ENCODE assay signal across 16 cellular contexts in the genomic region with DNA sequence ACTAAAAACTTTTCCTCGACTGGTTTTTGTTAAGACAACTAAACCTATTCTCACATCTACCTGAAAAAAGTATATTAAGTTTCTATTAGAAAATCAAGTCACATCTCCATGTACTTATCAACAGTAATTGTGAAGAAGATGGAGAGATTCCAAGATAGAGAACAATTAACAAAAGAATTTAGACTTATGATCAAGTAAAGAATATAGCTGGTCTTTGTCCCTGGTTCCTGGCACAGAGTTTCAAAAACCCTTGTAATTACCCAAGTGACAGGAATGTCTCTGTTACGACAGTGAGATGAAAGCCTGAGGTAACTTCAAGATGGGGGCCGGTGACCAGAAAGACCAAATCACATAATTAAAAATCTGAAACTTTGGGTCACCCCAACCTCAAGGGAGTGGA.
A peak's percentile ranks its signal among the peaks of the same experiment; 100 is the strongest.
DNase-seq lines count a peak whose midpoint lies in the region; ATAC-seq and TF ChIP-seq lines count a peak whose summit lies in the region.
"Had no signal": no experiment of that assay in that cellular context is flagged by ENCODE, and none has a peak within 500 bp of the region (broad histone marks: within the 10 kb centered on the region; RNA-seq: fewer than 3 reads in every experiment).

No MANE protein-coding gene starts in this region.

- H3K4me3 ChIP-seq in endodermal cell (ENCODE audit: low read length), result peak overlapping the region; percentile 13
- H3K4me3 ChIP-seq: A549, GM12878, HAP-1 had no signal

- no peak for ATAC-seq in GM21381 (IDR thresholded peaks at IDR 0.05; ENCODE audit: unreplicated experiment)
- no peak for ATAC-seq in GM21576 (IDR thresholded peaks at IDR 0.05; ENCODE audit: unreplicated experiment)
- ATAC-seq: A549, GM12878, HepG2 had no signal

- no peak overlapping the region for H3K9ac ChIP-seq in endodermal cell (ENCODE audit: extremely low read depth, low read length, poor library complexity, severe bottlenecking)

- no peaks in the 10 kb centered on the region for H3K27me3 Mint-ChIP-seq in endodermal cell (ENCODE audit: insufficient read depth)
- H3K27me3 Mint-ChIP-seq: CD4-positive, alpha-beta memory T cell had no signal

- DNase-seq in SK-MEL-5 (ENCODE audit: low read depth, low spot score) (peak; percentile 23), endodermal cell (no peak), midbrain (lab: John Stamatoyannopoulos, UW) (peak; percentile 29), NCI-H446 (lab: John Stamatoyannopoulos, UW) (no peak)
- DNase-seq in central memory CD4-positive, alpha-beta T cell, result no peak
- DNase-seq: BE2C; CD4-positive, alpha-beta memory T cell; DMS79 had no signal

- H3K4me3 Mint-ChIP-seq in endodermal cell, result no peak overlapping the region
- H3K4me3 Mint-ChIP-seq: CD4-positive, alpha-beta memory T cell had no signal

- no peak overlapping the region for H3K27ac Mint-ChIP-seq in endodermal cell

- WGBS in endodermal cell (ENCODE audit: insufficient coverage in 1 of 2, insufficient read length in 1 of 2), 2 experiments, result 83 to 97% methylated on average over 1 to 2 of the region's 3 CpGs

- no peak for TF ChIP-seq CTCF in endodermal cell (conservative IDR thresholded peaks at IDR 0.05)

- peaks cover 26% of the 10 kb centered on the region for H3K36me3 ChIP-seq in endodermal cell (ENCODE audit: control insufficient read depth, insufficient read depth, low read length)
- H3K36me3 ChIP-seq: HAP-1 had no signal

- H3K36me3 Mint-ChIP-seq in endodermal cell (ENCODE audit: low read depth), result peaks cover 51% of the 10 kb centered on the region

- no peaks in the 10 kb centered on the region for H3K4me1 ChIP-seq in endodermal cell (ENCODE audit: control insufficient read depth, insufficient read depth, low read length)
- H3K4me1 ChIP-seq: HAP-1 had no signal

- no peaks in the 10 kb centered on the region for H3K27me3 ChIP-seq in endodermal cell (ENCODE audit: control insufficient read depth, insufficient read depth, low read length, poor library complexity, severe bottlenecking)
- H3K27me3 ChIP-seq: BE2C had no signal

- peaks cover 23% of the 10 kb centered on the region for H3K9me3 Mint-ChIP-seq in endodermal cell

- peaks cover 29% of the 10 kb centered on the region for H3K9me3 ChIP-seq in endodermal cell (ENCODE audit: control insufficient read depth, low read length)

- H3K4me1 Mint-ChIP-seq in endodermal cell, result no peaks in the 10 kb centered on the region

- H3K27ac ChIP-seq in endodermal cell (ENCODE audit: low read depth, low read length) (no peak overlapping the region), temporal lobe (ENCODE audit: low read depth, low read length) (peak overlapping the region; percentile 85)
- H3K27ac ChIP-seq: A549, C4-2B had no signal

- in situ Hi-C loops in SK-MEL-5 (cut with HindIII; ENCODE audit: low pct_unique_long_range_greater_than_20kb, low sequenced_read_pairs), result no loop called here

Comparison
In these comparisons a context has a peak if more than half of its experiments do, and no peak if none do; other contexts are left out.
1. DNase-seq: peak in SK-MEL-5 (single experiment) and midbrain (single experiment); none in endodermal cell (single experiment), NCI-H446 (0 of 2) and central memory CD4-positive, alpha-beta T cell (single experiment).